ENCODE assay signal across 8 cellular contexts in the genomic region with DNA sequence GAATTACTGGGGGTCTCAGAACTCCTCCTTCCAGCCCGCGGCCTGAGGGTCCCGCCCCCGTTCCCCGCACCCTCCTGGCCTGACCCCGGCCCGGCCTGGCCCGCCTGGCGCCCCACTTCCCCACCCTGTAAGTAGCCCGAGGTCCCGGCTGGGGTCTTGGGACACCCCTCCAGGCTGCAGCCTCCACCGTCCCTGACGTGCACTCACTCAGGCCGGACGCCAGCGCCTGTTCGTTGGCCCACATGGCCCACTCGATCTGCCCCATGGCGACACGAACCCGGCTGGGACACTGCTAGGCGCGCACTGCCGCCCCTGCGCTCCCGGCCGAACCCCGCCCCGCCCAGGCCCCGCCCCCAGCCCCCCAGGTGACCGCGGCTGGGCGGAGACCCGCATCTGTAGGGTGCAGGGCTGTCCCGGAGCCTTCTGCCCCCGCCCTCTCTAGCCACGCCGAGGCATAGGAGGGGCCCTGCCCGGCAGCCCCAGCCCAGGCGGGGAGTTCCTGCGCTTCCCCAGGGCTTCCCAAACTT. TPM values are rescaled to one million over a fixed set of nuclear protein-coding genes. Genes with fewer than 3 reads are reported as not detected.
DNase-seq lines count a peak whose midpoint lies in the region; ATAC-seq and TF ChIP-seq lines count a peak whose summit lies in the region.

Gene CYBA (minus strand): TSS at position 305 of the 527 bp plus-strand sequence. CDS start 40 bp downstream, at position 265.

- WGBS in gastroesophageal sphincter (ENCODE audit: low coverage in 1 of 2), 2 donors: no CpG with 5 or more reads among the region's 41 CpGs
- under 1% methylated on average over 41 of the region's 41 CpGs for WGBS in thymus

- peak within 1 kb of the TSS in 3 of 4 donors; percentile 69 to 78 (median 71) for H3K27ac ChIP-seq in gastroesophageal sphincter
- H3K27ac ChIP-seq in osteoblast (ENCODE audit: low read depth, low read length): peak within 1 kb of the TSS; percentile 12
- peak within 1 kb of the TSS; percentile 80 for H3K27ac ChIP-seq in thymus (ENCODE audit: low read depth)

- peak; percentile 68 for ATAC-seq in GM18517 (IDR thresholded peaks at IDR 0.05; ENCODE audit: unreplicated experiment)
- ATAC-seq in HG03025 (IDR thresholded peaks at IDR 0.05; ENCODE audit: low FRiP score, unreplicated experiment): peak; percentile 70
- peak; percentile 82 for ATAC-seq in gastroesophageal sphincter

- no peak for TF ChIP-seq EP300 in gastroesophageal sphincter (IDR thresholded peaks at IDR 0.05)

- H3K79me2 ChIP-seq in osteoblast (ENCODE audit: insufficient read depth, low read length): peaks cover 3% of the 10 kb centered on the region

- DNase-seq in 8988T: peak; percentile 99
- peak; percentile 58 for DNase-seq in activated T-helper 9 cell treated with anti-CD3 and anti-CD28 coated beads, Interleukin-2, amount 50 U/mL, for 16 hours (ENCODE audit: low read depth)
- peak; percentile 99 for DNase-seq in osteoblast (ENCODE audit: insufficient read length, low spot score, missing footprints)

- H3K9me3 ChIP-seq in gastroesophageal sphincter (no peaks in the 10 kb centered on the region), osteoblast (ENCODE audit: low read depth, low read length) (no peaks in the 10 kb centered on the region), thymus (ENCODE audit: control insufficient read depth) (no peaks in the 10 kb centered on the region)

- H3K36me3 ChIP-seq in gastroesophageal sphincter (peaks cover 0 to 47% of the 10 kb centered on the region in 2 donors), osteoblast (ENCODE audit: insufficient read depth, low read length) (peaks cover 8% of the 10 kb centered on the region), thymus (ENCODE audit: control insufficient read depth, insufficient read depth) (peaks cover 35% of the 10 kb centered on the region)

- TF ChIP-seq POLR2A in gastroesophageal sphincter (IDR thresholded peaks at IDR 0.05): peak in 1 of 2 donors; percentile 45

- peak within 1 kb of the TSS; percentile 88 for H3K4me2 ChIP-seq in osteoblast (ENCODE audit: insufficient read depth, low read length)

- H3K27me3 ChIP-seq in gastroesophageal sphincter (peaks cover 29% of the 10 kb centered on the region), osteoblast (ENCODE audit: insufficient read depth, low read length) (no peaks in the 10 kb centered on the region), thymus (ENCODE audit: control insufficient read depth, insufficient read depth) (no peaks in the 10 kb centered on the region)

- peaks cover 13% of the 10 kb centered on the region for H4K20me1 ChIP-seq in osteoblast (ENCODE audit: insufficient read depth, low read length)

- H3K4me1 ChIP-seq in gastroesophageal sphincter: peaks cover 0 to 29% (median 9%) of the 10 kb centered on the region in 3 donors
- peaks cover 11% of the 10 kb centered on the region for H3K4me1 ChIP-seq in osteoblast (ENCODE audit: insufficient read depth, low read length)
- H3K4me1 ChIP-seq in thymus (ENCODE audit: control insufficient read depth, insufficient read depth, low read length): peaks cover 13% of the 10 kb centered on the region

- no peak for TF ChIP-seq CTCF in gastroesophageal sphincter (IDR thresholded peaks at IDR 0.05)
- TF ChIP-seq CTCF in osteoblast (IDR thresholded peaks at IDR 0.05; ENCODE audit: extremely low read depth, low read depth, low read length): no peak

- peak within 1 kb of the TSS; percentile 72 for H2AFZ ChIP-seq in osteoblast (ENCODE audit: low read length)

- H3K4me3 ChIP-seq in gastroesophageal sphincter: peak within 1 kb of the TSS; percentile 57 to 70
- peak within 1 kb of the TSS; percentile 85 for H3K4me3 ChIP-seq in osteoblast (ENCODE audit: insufficient read depth, low read length)
- peak within 1 kb of the TSS; percentile 63 for H3K4me3 ChIP-seq in thymus (ENCODE audit: low read length)

TF ChIP-seq in PFSK-1, 5 proteins besides CTCF, POLR2A, EP300 and RAD21:
- no peak for TF ChIP-seq SIN3A (IDR thresholded peaks at IDR 0.05; ENCODE audit: borderline replicate concordance, insufficient read depth, low read length)
- peak; percentile 33; the same call in 1 of the 2 replicates for TF ChIP-seq TAF1 (IDR thresholded peaks at IDR 0.05; ENCODE audit: borderline replicate concordance, insufficient read depth, low read length)
- TF ChIP-seq POLR2AphosphoS5 (IDR thresholded peaks at IDR 0.05; ENCODE audit: low read depth, low read length): peak; percentile 79
- TF ChIP-seq FOXP2 (optimal IDR thresholded peaks at IDR 0.05; ENCODE audit: borderline replicate concordance, extremely low read depth, extremely low read length, insufficient read depth): peak; percentile 20

RNA-seq across cellular contexts. Expression of gene CYBA, which starts in this region (rescaled TPM):
- 319 TPM for polyA plus RNA-seq in PFSK-1 (2012; ENCODE audit: insufficient read length, low read depth)
- total RNA-seq in gastroesophageal sphincter: 100 to 1,000 TPM in 1 of 4 donors, 10 to 100 TPM in 3; 19.9 to 135 (median 79.1) TPM
- 144 and 250 TPM in 2 replicates for total RNA-seq in osteoblast
- 208 TPM for polyA plus RNA-seq in thymus

Comparison
In these comparisons a context has a peak if more than half of its experiments do, and no peak if none do; other contexts are left out.
1. Peak in every context shown above with its lines: DNase-seq, ATAC-seq, H3K4me3 ChIP-seq and H3K27ac ChIP-seq.
2. H3K27ac ChIP-seq: peak in every context shown above with its lines; median percentile 80 in thymus; 71 in gastroesophageal sphincter; 12 in osteoblast.